Comparison of ENCODE assay signal across 8 cellular contexts in genomic region chr12:121697093-121697698, GRCh38. TPM values are rescaled to one million over a fixed set of nuclear protein-coding genes. Genes with fewer than 3 reads are reported as not detected.
DNase-seq lines count a peak whose midpoint lies in the region; ATAC-seq and TF ChIP-seq lines count a peak whose summit lies in the region.

No MANE protein-coding gene starts in this region.

- DNase-seq in BJ (ENCODE audit: low read depth) (no peak), GM19238 (ENCODE audit: insufficient read length, low spot score) (peak; percentile 20), NCI-H345 treated with DMSO at 0.1 percent for 48 hours (lab: John Stamatoyannopoulos, UW; ENCODE audit: unreplicated experiment) (peak; percentile 41), body of pancreas (peak in 2 of 4 donors; percentile 18 to 58), left lung (no peak), lower leg skin (ENCODE audit: low spot score in 2 of 2) (no peak)

- TF ChIP-seq POLR2A in body of pancreas (IDR thresholded peaks at IDR 0.05) (no peak), lower leg skin (IDR thresholded peaks at IDR 0.05) (no peak)

- ATAC-seq in body of pancreas: peak; percentile 71
- ATAC-seq in left lung: peak; percentile 30
- no peak for ATAC-seq in HG03045 (IDR thresholded peaks at IDR 0.05; ENCODE audit: unreplicated experiment)
- ATAC-seq in GM21786 (IDR thresholded peaks at IDR 0.05; ENCODE audit: unreplicated experiment): no peak

- no peak overlapping the region for H3K27ac ChIP-seq in body of pancreas
- no peak overlapping the region for H3K27ac ChIP-seq in left lung

- WGBS in body of pancreas, 2 donors: 27 to 32% methylated on average over 9 of the region's 9 CpGs
- 41 to 47% methylated on average over 9 of the region's 9 CpGs for WGBS in lower leg skin, 2 donors

- intact Hi-C loops in body of pancreas (cut with DNase I): loop anchor here (5.0 to 10.0 kb wide), 2 partner anchors 80 to 188 kb away; partner anchors contain the start of gene PSMD9
- intact Hi-C loops in left lung (cut with DNase I): loop anchor here in 1 of 2 donors (5.0 kb wide), 1 partner anchor 75 kb away; no protein-coding TSS in a partner anchor
- intact Hi-C loops in lower leg skin (cut with DNase I; ENCODE audit: low total_unique reads): loop anchor here (5.0 kb wide), 1 partner anchor 75 kb away; no protein-coding TSS in a partner anchor

- POLR2A ChIA-PET in BJ (lab: Charles Lee): interaction anchor here (0.6 kb wide), 1 partner anchor 106 kb away, joined by 3 read pairs; no protein-coding TSS in a partner anchor

- CTCF ChIA-PET in BJ (lab: Yijun Ruan, JAX): interaction anchor here (0.9 to 12.5 kb wide), 6 partner anchors 68 to 110 kb away, joined by 3 to 131 read pairs (median 8); partner anchors contain the start of gene RHOF

- H3K4me3 ChIP-seq in BJ (ENCODE audit: low read depth, low read length): no peak overlapping the region
- H3K4me3 ChIP-seq in body of pancreas: no peak overlapping the region
- no peak overlapping the region for H3K4me3 ChIP-seq in left lung
- no peak overlapping the region for H3K4me3 ChIP-seq in lower leg skin (ENCODE audit: low read depth, poor library complexity, severe bottlenecking)

- TF ChIP-seq CTCF in BJ (IDR thresholded peaks at IDR 0.05; ENCODE audit: insufficient read depth, low read depth, low read length) (peak; percentile 27; the same call in 1 of the 2 replicates), body of pancreas (IDR thresholded peaks at IDR 0.05) (peak; percentile 17 to 79 (median 65)), left lung (IDR thresholded peaks at IDR 0.05) (peak; percentile 66 to 67), lower leg skin (IDR thresholded peaks at IDR 0.05) (peak in 1 of 3 donors; percentile 40)

- H3K9me3 ChIP-seq in body of pancreas (no peaks in the 10 kb centered on the region), left lung (no peaks in the 10 kb centered on the region)

- H3K36me3 ChIP-seq in BJ (ENCODE audit: control insufficient read depth, insufficient read depth, low read length): no peaks in the 10 kb centered on the region
- no peaks in the 10 kb centered on the region for H3K36me3 ChIP-seq in body of pancreas (replicated peaks in 1 of 2; ENCODE audit: insufficient read depth in 1 of 2, low read depth in 2 of 2)
- H3K36me3 ChIP-seq in left lung: no peaks in the 10 kb centered on the region

- no peaks in the 10 kb centered on the region for H3K27me3 ChIP-seq in BJ (ENCODE audit: control insufficient read depth, insufficient read depth, low read length)
- H3K27me3 ChIP-seq in body of pancreas: no peaks in the 10 kb centered on the region
- H3K27me3 ChIP-seq in left lung: no peaks in the 10 kb centered on the region

- no peaks in the 10 kb centered on the region for H3K4me1 ChIP-seq in body of pancreas
- no peaks in the 10 kb centered on the region for H3K4me1 ChIP-seq in left lung

RNA-seq across cellular contexts. Expression of gene TMEM120B, which starts 15.4 kb away (rescaled TPM):
- 7.3 and 11.4 TPM in 2 replicates for polyA plus RNA-seq in BJ (2011; rRNA removed)
- 12.1 and 14.9 TPM in 2 replicates for polyA minus RNA-seq in BJ (2011; rRNA and poly(A)+ RNA removed)
- 10 to 100 TPM; 13.2 to 14.2 TPM for total RNA-seq in body of pancreas
- total RNA-seq in left lung: 10 to 100 TPM; 13.9 to 17.7 TPM
- 1 to 10 TPM; 3.5 to 7.2 (median 5.1) TPM for total RNA-seq in lower leg skin

RNA-seq across cellular contexts. Expression of gene MORN3, which starts 27.7 kb away (rescaled TPM):
- polyA plus RNA-seq in BJ (2011; rRNA removed): 0.28 and 0.39 TPM in 2 replicates
- 0.33 TPM in 1 of 2 replicates, not detected in the other for polyA minus RNA-seq in BJ (2011; rRNA and poly(A)+ RNA removed)
- total RNA-seq in body of pancreas (not detected), left lung (1 to 10 TPM in 1 of 2 donors, under 1 TPM in 1; 0.17 to 1.0 TPM), lower leg skin (1 to 10 TPM; 2.3 to 5.9 (median 5.3) TPM)

Comparison
In these comparisons a context has a peak if more than half of its experiments do, and no peak if none do; other contexts are left out.
1. DNase-seq: peak in GM19238 (single experiment) and NCI-H345 treated with DMSO at 0.1 percent for 48 hours (single experiment); none in BJ (single experiment), left lung (0 of 2) and lower leg skin (0 of 2).
2. ATAC-seq: peak in body of pancreas (single experiment) and left lung (single experiment); none in HG03045 (single experiment) and GM21786 (single experiment).